In genomic region chr2:58073008-58073407, GRCh38 we compare ENCODE assay signal across 28 cellular contexts.
"Had no signal": no experiment of that assay in that cellular context is flagged by ENCODE, and none has a peak within 500 bp of the region (broad histone marks: within the 10 kb centered on the region; RNA-seq: fewer than 3 reads in every experiment).

No MANE protein-coding gene starts in this region.

- H3K36me3 ChIP-seq: brain microvascular endothelial cell had no signal

- H3K4me1 ChIP-seq: esophagus muscularis mucosa, foreskin keratinocyte, gastroesophageal sphincter, heart right ventricle had no signal

- FAIRE-seq: astrocyte, bronchial epithelial cell had no signal

- H3K4me3 ChIP-seq: esophagus muscularis mucosa, gastroesophageal sphincter, heart right ventricle had no signal

- H3K27me3 ChIP-seq: brain microvascular endothelial cell, esophagus muscularis mucosa, foreskin keratinocyte, gastroesophageal sphincter, heart right ventricle had no signal

- H3K27ac ChIP-seq: brain microvascular endothelial cell, esophagus muscularis mucosa, foreskin keratinocyte, gastroesophageal sphincter, heart right ventricle had no signal

- DNase-seq: activated CD4-positive, alpha-beta memory T cell treated with anti-CD3 and anti-CD28 coated beads for 36 hours; activated CD4-positive, alpha-beta T cell treated with anti-CD3 and anti-CD28 coated beads for 36 hours; activated CD4-positive, alpha-beta T cell treated with anti-CD3 and anti-CD28 coated beads, Interleukin-2, amount 10 ng/mL, durations not matched to agents 24 days and 14 days; activated CD4-positive, CD25-positive, alpha-beta regulatory T cell; activated CD4-positive, CD25-positive, alpha-beta regulatory T cell treated with anti-CD3 and anti-CD28 coated beads, Interleukin-2, amount 50 U/mL, for 72 hours; activated CD8-positive, alpha-beta memory T cell treated with anti-CD3 and anti-CD28 coated beads, Interleukin-2, amount 50 U/mL, for 48 hours; activated CD8-positive, alpha-beta T cell treated with anti-CD3 and anti-CD28 coated beads, Interleukin-2, amount 10 ng/mL, durations not matched to agents 7 days and 5 days; activated effector memory CD4-positive, alpha-beta T cell treated with Interleukin-2 at 50 U/mL for 16 hours; activated gamma-delta T cell treated with Interleukin-2 at 50 U/mL for 16 hours; activated naive CD4-positive, alpha-beta T cell treated with anti-CD3 and anti-CD28 coated beads, Interleukin-2, amount 50 U/mL, for 16 hours; activated naive CD4-positive, alpha-beta T cell treated with Interleukin-2 at 50 U/mL for 16 hours; activated T-cell treated with anti-CD3 and anti-CD28 coated beads for 4 hours; activated T-cell treated with anti-CD3 and anti-CD28 coated beads, Interleukin-2, amount 50 U/mL, for 24 hours; activated T-cell treated with anti-CD3 and anti-CD28 coated beads, Interleukin-2, amount 50 U/mL, for 72 hours; amniotic stem cell; anterior cingulate cortex; brain microvascular endothelial cell; cortex of kidney; dermis blood vessel endothelial cell; effector CD4-positive, alpha-beta T cell; effector memory CD8-positive, alpha-beta T cell; foreskin keratinocyte; heart right ventricle; T-helper 2 cell had no signal

- ATAC-seq: activated CD4-positive, alpha-beta T cell treated with anti-CD3 and anti-CD28 coated beads for 36 hours; activated CD8-positive, alpha-beta T cell treated with anti-CD3 and anti-CD28 coated beads, Interleukin-2, amount 10 ng/mL, durations not matched to agents 7 days and 5 days; activated T-cell treated with anti-CD3 and anti-CD28 coated beads, Interleukin-2, amount 50 U/mL, for 72 hours; effector memory CD8-positive, alpha-beta T cell; foreskin keratinocyte; gastroesophageal sphincter; heart right ventricle had no signal

- H3K9me3 ChIP-seq: esophagus muscularis mucosa, gastroesophageal sphincter had no signal
